9 cellular contexts compared by ENCODE assay signal in the genomic region with DNA sequence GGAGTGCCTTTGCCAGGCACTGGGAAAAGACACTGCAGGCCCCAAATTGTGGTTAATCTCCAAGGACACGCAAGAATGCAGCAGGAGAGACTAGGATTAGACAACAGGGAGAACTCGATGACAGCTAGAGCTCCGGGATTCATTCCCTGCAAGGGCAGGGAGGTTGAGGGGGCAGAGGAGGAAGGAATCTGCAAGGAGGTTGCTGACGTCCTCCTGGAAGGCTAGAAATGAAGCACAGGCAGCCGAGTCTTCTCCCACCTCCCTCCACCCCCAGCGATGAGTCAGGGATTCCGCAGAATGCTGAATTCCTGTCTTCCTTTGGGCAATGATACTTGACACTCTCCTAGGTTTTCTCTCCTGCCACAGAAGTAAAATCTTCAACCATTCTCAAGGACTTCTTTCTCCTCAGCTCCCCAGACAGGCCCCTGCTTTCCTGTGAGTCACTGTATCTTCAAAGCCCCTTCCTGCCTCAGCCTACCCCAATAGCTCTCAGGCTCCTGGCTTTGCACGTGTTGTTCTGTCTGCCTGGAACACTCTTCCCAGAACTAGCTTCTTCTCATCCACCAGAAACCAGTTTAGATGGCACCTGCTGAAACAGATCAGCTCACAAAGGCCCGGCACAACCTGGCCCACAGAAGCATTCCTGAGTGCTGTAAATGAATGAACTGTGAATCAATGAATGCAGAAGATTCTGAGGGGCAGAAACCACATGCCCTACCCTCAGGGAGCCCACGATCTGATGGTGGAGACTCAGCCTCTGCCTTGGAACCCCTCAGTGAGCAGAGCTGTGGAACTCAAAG.
A peak's percentile ranks its signal among the peaks of the same experiment; 100 is the strongest.
DNase-seq lines count a peak whose midpoint lies in the region; TF ChIP-seq lines count a peak whose summit lies in the region.
"Had no signal": no experiment of that assay in that cellular context is flagged by ENCODE, and none has a peak within 500 bp of the region (broad histone marks: within the 10 kb centered on the region; RNA-seq: fewer than 3 reads in every experiment).

No MANE protein-coding gene starts in this region.

- H3K4me3 Mint-ChIP-seq in osteocyte (ENCODE audit: unreplicated experiment), result peak overlapping the region; percentile 19

- no peak overlapping the region for H3K27ac Mint-ChIP-seq in osteocyte (ENCODE audit: unreplicated experiment)

- BruUV-seq in PC-9 (replicated peaks; lab: Mats Ljungman, UMichigan), result TSS peak; percentile 87

- H3K27ac ChIP-seq in PC-9, result peak overlapping the region; percentile 99
- H3K27ac ChIP-seq: thoracic aorta had no signal

- H2AFZ ChIP-seq in PC-9, result no peak overlapping the region

- no peaks in the 10 kb centered on the region for H3K9me2 ChIP-seq in PC-9 (ENCODE audit: insufficient read depth)

- H3F3A ChIP-seq in PC-9 (ENCODE audit: insufficient read depth, low read depth), result peaks cover 65% of the 10 kb centered on the region

- DNase-seq in ELR (ENCODE audit: low read depth) (peak; percentile 98), PC-9 (peak; percentile 86 to 94), epithelial cell of proximal tubule (ENCODE audit: low read depth) (peak; percentile 70), osteocyte (ENCODE audit: extremely low spot score, unreplicated experiment) (no peak), germinal center (ENCODE audit: low spot score) (no peak), GM20000 (ENCODE audit: low spot score) (no peak), COLO668 (lab: John Stamatoyannopoulos, UW; ENCODE audit: unreplicated experiment) (no peak)
- DNase-seq in activated CD4-positive, alpha-beta T cell treated with anti-CD3 and anti-CD28 coated beads, Interleukin-2, amount 50 U/mL, for 4 hours, result no peak

- no peaks in the 10 kb centered on the region for H4K20me1 ChIP-seq in PC-9 (ENCODE audit: insufficient read depth)

- no peaks in the 10 kb centered on the region for H3K36me3 ChIP-seq in PC-9 (ENCODE audit: low read depth)
- H3K36me3 ChIP-seq: thoracic aorta had no signal

- H3K9me3 Mint-ChIP-seq in osteocyte (ENCODE audit: unreplicated experiment), result no peaks in the 10 kb centered on the region

- H3K9me3 ChIP-seq in PC-9 (ENCODE audit: insufficient read depth, low read depth), result no peaks in the 10 kb centered on the region
- H3K9me3 ChIP-seq: thoracic aorta had no signal

- H3K36me3 Mint-ChIP-seq in osteocyte (ENCODE audit: unreplicated experiment), result no peaks in the 10 kb centered on the region

- TF ChIP-seq CTCF in PC-9 (conservative IDR thresholded peaks at IDR 0.05) (no peak; the same call in 1 of the 2 replicates), epithelial cell of proximal tubule (conservative IDR thresholded peaks at IDR 0.05; ENCODE audit: low read depth, low read length) (no peak), osteocyte (IDR thresholded peaks at IDR 0.05) (no peak), GM20000 (IDR thresholded peaks at IDR 0.05; ENCODE audit: extremely low read depth, missing control alignments) (no peak)

- H3K27me3 ChIP-seq in PC-9 (ENCODE audit: insufficient read depth, low read depth), result no peaks in the 10 kb centered on the region

- peaks cover 25% of the 10 kb centered on the region for H3K79me2 ChIP-seq in PC-9 (ENCODE audit: low read depth)

- H3K4me1 ChIP-seq in PC-9 (replicated peaks; ENCODE audit: insufficient read depth), result peaks cover 82% of the 10 kb centered on the region

- peaks cover 27% of the 10 kb centered on the region for H3K4me1 Mint-ChIP-seq in osteocyte (ENCODE audit: unreplicated experiment)

- POLR2A ChIA-PET in PC-9 (lab: Charles Lee; ENCODE audit: unreplicated experiment), result interaction anchor here (0.6 kb wide), 2 partner anchors 151 to 199 kb away, joined by 3 to 4 read pairs; no protein-coding TSS in a partner anchor

- peak overlapping the region; percentile 77 for H3K4me2 ChIP-seq in PC-9

- H3K4me3 ChIP-seq in PC-9, result peak overlapping the region; percentile 49; the same call in 1 of the 2 replicates
- H3K4me3 ChIP-seq in epithelial cell of proximal tubule (ENCODE audit: low read depth, low read length), result no peak overlapping the region
- H3K4me3 ChIP-seq: thoracic aorta had no signal

- intact Hi-C loops in PC-9 (cut with micrococcal nuclease; ENCODE audit: unreplicated experiment), result loop anchor here (1.0 to 5.0 kb wide), 3 partner anchors 10 to 115 kb away; no protein-coding TSS in a partner anchor

- no peaks in the 10 kb centered on the region for H3K27me3 Mint-ChIP-seq in osteocyte (ENCODE audit: unreplicated experiment)

- CTCF ChIA-PET in PC-9 (lab: Charles Lee), result interaction anchor here (0.7 kb wide), 1 partner anchor 37 kb away, joined by 3 read pairs; no protein-coding TSS in a partner anchor

Comparison
In these comparisons a context has a peak if more than half of its experiments do, and no peak if none do; other contexts are left out.
1. DNase-seq: peak in ELR (single experiment), PC-9 (2 of 2) and epithelial cell of proximal tubule (single experiment); none in osteocyte (single experiment), activated CD4-positive, alpha-beta T cell treated with anti-CD3 and anti-CD28 coated beads, Interleukin-2, amount 50 U/mL, for 4 hours (0 of 2), germinal center (single experiment), GM20000 (single experiment) and COLO668 (single experiment).